ENCODE assay signal across 9 cellular contexts in genomic region chr12:4526923-4527546, GRCh38. TPM values are rescaled to one million over a fixed set of nuclear protein-coding genes. Genes with fewer than 3 reads are reported as not detected.
DNase-seq lines count a peak whose midpoint lies in the region; ATAC-seq and TF ChIP-seq lines count a peak whose summit lies in the region.
"Had no signal": no experiment of that assay in that cellular context is flagged by ENCODE, and none has a peak within 500 bp of the region (broad histone marks: within the 10 kb centered on the region; RNA-seq: fewer than 3 reads in every experiment).

No MANE protein-coding gene starts in this region.

- peak; percentile 64 for DNase-seq in ACHN
- DNase-seq in GM12865 (ENCODE audit: low read depth): no peak
- peak; percentile 25 for DNase-seq in SK-N-DZ (ENCODE audit: low spot score)
- DNase-seq in iris pigment epithelial cell (ENCODE audit: low read depth): peak; percentile 24
- no peak for DNase-seq in activated naive CD4-positive, alpha-beta T cell treated with Interleukin-2 at 50 U/mL for 16 hours

- no peak for ATAC-seq in GM21786 (IDR thresholded peaks at IDR 0.05; ENCODE audit: unreplicated experiment)
- no peak for ATAC-seq in HG03521 (IDR thresholded peaks at IDR 0.05; ENCODE audit: unreplicated experiment)
- no peak for ATAC-seq in GM21367 (IDR thresholded peaks at IDR 0.05; ENCODE audit: unreplicated experiment)
- ATAC-seq: naive thymus-derived CD8-positive, alpha-beta T cell had no signal

- in situ Hi-C loops in ACHN (cut with HindIII; ENCODE audit: low pct_ligation_motif_present, low pct_unique_long_range_greater_than_20kb, low sequenced_read_pairs): no loop called here

- TF ChIP-seq CTCF in GM12865 (IDR thresholded peaks at IDR 0.05; ENCODE audit: insufficient read depth, low read depth, low read length, missing control alignments): peak; percentile 29

- no peak overlapping the region for H3K4me3 ChIP-seq in GM12865 (ENCODE audit: low read depth, low read length)

RNA-seq across cellular contexts. Expression of gene RAD51AP1, which starts 11.7 kb away (rescaled TPM):
- polyA plus RNA-seq in SK-N-DZ (2014; cell fraction: cytosol; rRNA removed): 144 and 145 TPM in 2 replicates
- 268 and 303 TPM in 2 replicates for polyA plus RNA-seq in SK-N-DZ (2014; cell fraction: nucleus; rRNA removed)

RNA-seq across cellular contexts. Expression of gene DYRK4, which starts 35.0 kb away (rescaled TPM):
- polyA plus RNA-seq in SK-N-DZ (2014; cell fraction: cytosol; rRNA removed): 32.7 and 56.6 TPM in 2 replicates
- 65.9 and 73.9 TPM in 2 replicates for polyA plus RNA-seq in SK-N-DZ (2014; cell fraction: nucleus; rRNA removed)

Comparison
In these comparisons a context has a peak if more than half of its experiments do, and no peak if none do; other contexts are left out.
1. DNase-seq: peak in ACHN (single experiment), SK-N-DZ (single experiment) and iris pigment epithelial cell (single experiment); none in GM12865 (single experiment) and activated naive CD4-positive, alpha-beta T cell treated with Interleukin-2 at 50 U/mL for 16 hours (single experiment).